In genomic region chr19:10023096-10023495, GRCh38 we compare ENCODE assay signal across 5 cellular contexts. TPM values are rescaled to one million over a fixed set of nuclear protein-coding genes. Genes with fewer than 3 reads are reported as not detected.
"Had no signal": no experiment of that assay in that cellular context is flagged by ENCODE, and none has a peak within 500 bp of the region (broad histone marks: within the 10 kb centered on the region; RNA-seq: fewer than 3 reads in every experiment).

No MANE protein-coding gene starts in this region.

RNA-seq across cellular contexts. Expression of gene RDH8, which starts 9.8 kb away (rescaled TPM):
- total RNA-seq: HepG2, HT-29, HT1080, K562 had no signal
- polyA plus RNA-seq: HepG2, IgD-negative memory B cell, K562 had no signal

RNA-seq across cellular contexts. Expression of gene COL5A3, which starts 12.8 kb away (rescaled TPM):
- total RNA-seq: HT-29, HT1080 had no signal
- polyA plus RNA-seq: HepG2, IgD-negative memory B cell had no signal
